Comparison of ENCODE assay signal across 18 cellular contexts in the genomic region with DNA sequence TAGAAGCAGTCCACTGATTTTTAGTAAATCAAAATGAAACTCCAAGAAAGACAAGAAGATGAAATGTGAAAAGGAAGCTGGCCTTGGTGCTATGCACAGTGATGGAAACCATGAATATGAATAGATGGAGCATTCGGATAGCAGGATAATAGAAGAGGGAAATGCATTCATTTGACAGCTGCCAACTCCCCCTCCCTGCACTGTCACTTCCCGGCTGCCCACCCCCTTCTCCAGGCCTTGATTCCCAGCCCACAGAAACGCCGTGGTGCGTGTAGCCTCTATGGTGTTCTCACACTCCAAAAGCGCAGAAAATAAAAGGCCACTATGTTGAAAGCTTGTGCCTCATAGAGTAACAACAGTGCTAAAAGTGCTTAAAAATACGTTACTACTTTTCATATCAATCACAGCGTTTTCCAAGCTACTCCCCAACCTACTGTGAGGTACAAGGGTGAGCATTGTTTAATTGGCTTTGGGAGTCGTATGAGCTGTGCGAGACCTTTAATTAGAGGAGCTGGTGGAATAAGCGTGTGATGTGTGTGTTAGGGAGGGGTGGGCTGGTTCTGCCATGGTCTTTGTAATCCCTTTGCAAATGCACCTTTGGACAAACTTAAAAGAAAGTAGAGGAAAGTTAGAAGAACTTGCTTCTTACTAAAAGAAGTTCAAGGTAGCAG. TPM values are rescaled to one million over a fixed set of nuclear protein-coding genes. Genes with fewer than 3 reads are reported as not detected.
DNase-seq lines count a peak whose midpoint lies in the region; ATAC-seq and TF ChIP-seq lines count a peak whose summit lies in the region.
"Had no signal": no experiment of that assay in that cellular context is flagged by ENCODE, and none has a peak within 500 bp of the region (broad histone marks: within the 10 kb centered on the region; RNA-seq: fewer than 3 reads in every experiment).

No MANE protein-coding gene starts in this region.

- ATAC-seq in HG02973 (IDR thresholded peaks at IDR 0.05; ENCODE audit: unreplicated experiment) (no peak), omental fat pad (ENCODE audit: low FRiP score) (no peak), HG03045 (IDR thresholded peaks at IDR 0.05; ENCODE audit: unreplicated experiment) (no peak), GM21737 (IDR thresholded peaks at IDR 0.05; ENCODE audit: unreplicated experiment) (no peak)
- ATAC-seq: left colon, right cardiac atrium, T-helper 17 cell had no signal

- no peak for TF ChIP-seq CTCF in omental fat pad (IDR thresholded peaks at IDR 0.05)

- DNase-seq in NCI-H82 (lab: John Stamatoyannopoulos, UW) (peak; percentile 76), dermis microvascular lymphatic vessel endothelial cell (ENCODE audit: low read depth in 2 of 2) (peak; percentile 30 to 45), left kidney (ENCODE audit: low read depth, low spot score) (peak; percentile 54), putamen (ENCODE audit: low spot score) (peak; percentile 74), omental fat pad (ENCODE audit: low spot score) (no peak)
- DNase-seq: activated CD4-positive, CD25-positive, alpha-beta regulatory T cell; activated effector memory CD4-positive, alpha-beta T cell treated with Interleukin-2 at 50 U/mL for 16 hours; adrenal gland; colonic mucosa; EL; left colon; NCI-H446; SIG-M5; T-helper 17 cell had no signal

RNA-seq across cellular contexts. Expression of gene IFNK, which starts 26.1 kb away (rescaled TPM):
- total RNA-seq in dermis microvascular lymphatic vessel endothelial cell (not detected in 2 replicates), omental fat pad (not detected)
- total RNA-seq: adrenal gland, colonic mucosa, left colon, right cardiac atrium, T-helper 17 cell had no signal

RNA-seq across cellular contexts. Expression of gene MOB3B, which starts 31.6 kb away (rescaled TPM):
- total RNA-seq in dermis microvascular lymphatic vessel endothelial cell (1.4 and 1.9 TPM in 2 replicates), omental fat pad (10 to 100 TPM in 1 of 4 donors, 1 to 10 TPM in 3; 7.9 to 11.5 (median 9.4) TPM)
